ENCODE assay signal across 8 cellular contexts in genomic region chr12:26939192-26939832, GRCh38. TPM values are rescaled to one million over a fixed set of nuclear protein-coding genes. Genes with fewer than 3 reads are reported as not detected.
A peak's percentile ranks its signal among the peaks of the same experiment; 100 is the strongest.
DNase-seq lines count a peak whose midpoint lies in the region; ATAC-seq and TF ChIP-seq lines count a peak whose summit lies in the region.

No MANE protein-coding gene starts in this region.

- 18% methylated on average over 9 of the region's 9 CpGs for WGBS in hepatocyte (ENCODE audit: low lambda C conversion rate, missing lambda C conversion rate)
- WGBS in spleen, 5 donors: 1 to 4% (median 2%) methylated on average over 9 of the region's 9 CpGs

- no peak for TF ChIP-seq CTCF in BJ (IDR thresholded peaks at IDR 0.05; ENCODE audit: insufficient read depth, low read depth, low read length)
- no peak for TF ChIP-seq CTCF in HCT116 (IDR thresholded peaks at IDR 0.05 in 2 of 3, conservative IDR thresholded peaks at IDR 0.05 in 1 of 3; ENCODE audit: borderline replicate concordance in 1 of 3, insufficient read depth in 1 of 3, low read depth in 2 of 3, low read length in 2 of 3)
- no peak for TF ChIP-seq CTCF in activated B cell treated with CpG ODN at 0.5 μM for 24 hours (IDR thresholded peaks at IDR 0.05)
- TF ChIP-seq CTCF in hepatocyte (IDR thresholded peaks at IDR 0.05; ENCODE audit: poor library complexity): no peak
- TF ChIP-seq CTCF in spleen (IDR thresholded peaks at IDR 0.05 in 8 of 11, conservative IDR thresholded peaks at IDR 0.05 in 3 of 11): no peak

- POLR2A ChIA-PET in BJ (lab: Charles Lee): no interaction called here
- POLR2A ChIA-PET in HCT116 (lab: Charles Lee): no interaction called here
- POLR2A ChIA-PET in activated B cell treated with CpG ODN at 0.5 μM for 24 hours (lab: Charles Lee): interaction anchor here (0.6 to 1.4 kb wide), 4 partner anchors 10 to 107 kb away, joined by 3 to 5 read pairs (median 4); partner anchors contain the start of gene MED21

- TF ChIP-seq POLR2A in HCT116 (IDR thresholded peaks at IDR 0.05; ENCODE audit: borderline replicate concordance, extremely low read depth, insufficient read depth, insufficient read length) (no peak), spleen (IDR thresholded peaks at IDR 0.05) (no peak)

- H3K79me2 ChIP-seq in HCT116 (ENCODE audit: insufficient read depth, low read length) (peaks cover 94% of the 10 kb centered on the region), hepatocyte (peaks cover 84% of the 10 kb centered on the region)

- peak overlapping the region; percentile 99 for H3K27ac Mint-ChIP-seq in activated B cell treated with CpG ODN at 0.5 μM for 24 hours

- DNase-seq in BJ (ENCODE audit: low read depth) (no peak), HCT116 (ENCODE audit: low read depth, low spot score) (no peak), activated B cell treated with CpG ODN at 0.5 μM for 24 hours (no peak), hepatocyte (ENCODE audit: low spot score) (no peak), spleen (no peak), AG20443 (ENCODE audit: low spot score) (no peak)

- H3K36me3 Mint-ChIP-seq in activated B cell treated with CpG ODN at 0.5 μM for 24 hours (ENCODE audit: low read depth): peaks cover 30% of the 10 kb centered on the region

- ATAC-seq in HCT116 (no peak), activated B cell treated with CpG ODN at 0.5 μM for 24 hours (ENCODE audit: low read depth) (no peak), GM21723 (IDR thresholded peaks at IDR 0.05; ENCODE audit: unreplicated experiment) (no peak), GM18517 (IDR thresholded peaks at IDR 0.05; ENCODE audit: unreplicated experiment) (no peak)

- CTCF ChIA-PET in BJ (lab: Yijun Ruan, JAX) (interaction anchor here (1.0 kb wide), 1 partner anchor 76 kb away, joined by 4 read pairs; no protein-coding TSS in a partner anchor), HCT116 (lab: Charles Lee) (no interaction called here), activated B cell treated with CpG ODN at 0.5 μM for 24 hours (lab: Charles Lee) (no interaction called here)

- H3K9ac ChIP-seq in HCT116 (ENCODE audit: low read length): peak overlapping the region; percentile 98

- H2AFZ ChIP-seq in HCT116 (ENCODE audit: low read depth, low read length, poor library complexity, severe bottlenecking) (no peak overlapping the region), hepatocyte (peak overlapping the region; percentile 60)

- H3K27ac ChIP-seq in HCT116 (ENCODE audit: low read depth, low read length) (peak overlapping the region; percentile 77), hepatocyte (peak overlapping the region; percentile 96), spleen (peak overlapping the region; percentile 89 to 98 (median 96))

- TSS peak; percentile 46 for BruUV-seq in HCT116 (replicated peaks; lab: Mats Ljungman, UMichigan)

- H3K9me3 Mint-ChIP-seq in activated B cell treated with CpG ODN at 0.5 μM for 24 hours: no peaks in the 10 kb centered on the region

- H3K9me3 ChIP-seq in HCT116 (ENCODE audit: control insufficient read depth in 1 of 2, insufficient read depth in 1 of 2, low read depth in 1 of 2, low read length in 2 of 2): no peaks in the 10 kb centered on the region
- H3K9me3 ChIP-seq in hepatocyte (ENCODE audit: low read depth): no peaks in the 10 kb centered on the region
- no peaks in the 10 kb centered on the region for H3K9me3 ChIP-seq in spleen

- RAD21 ChIA-PET in HCT116 (lab: Charles Lee; ENCODE audit: low non-redundant PET in 1 of 2, low total read pairs in 2 of 2, uncharacterized antibody in 2 of 2, unreplicated experiment in 2 of 2): no interaction called here

- H3K36me3 ChIP-seq in BJ (ENCODE audit: control insufficient read depth, insufficient read depth, low read length) (no peaks in the 10 kb centered on the region), HCT116 (ENCODE audit: control insufficient read depth in 1 of 2, insufficient read depth in 2 of 2, low read length in 2 of 2) (peaks cover 0 to 9% of the 10 kb centered on the region in 2 experiments; a peak in 2 of 4 replicates), hepatocyte (replicated peaks; ENCODE audit: insufficient read depth, low read depth) (no peaks in the 10 kb centered on the region), spleen (peaks cover 0 to 6% (median 0%) of the 10 kb centered on the region in 6 donors)

- peaks cover 11% of the 10 kb centered on the region; the same call in 1 of the 2 replicates for H4K20me1 ChIP-seq in HCT116 (ENCODE audit: insufficient read depth)
- H4K20me1 ChIP-seq in hepatocyte (ENCODE audit: insufficient read depth, poor library complexity, severe bottlenecking): peaks cover 16% of the 10 kb centered on the region

- H3K4me1 ChIP-seq in HCT116 (ENCODE audit: control insufficient read depth in 1 of 2, insufficient read depth in 2 of 2, low read length in 2 of 2): peaks cover 3 to 26% of the 10 kb centered on the region in 2 experiments
- peaks cover 20% of the 10 kb centered on the region for H3K4me1 ChIP-seq in hepatocyte (ENCODE audit: insufficient read depth)
- H3K4me1 ChIP-seq in spleen: peaks cover 42 to 89% (median 74%) of the 10 kb centered on the region in 6 donors

- H3K4me3 ChIP-seq in BJ (ENCODE audit: low read depth, low read length) (peak overlapping the region; percentile 88), HCT116 (replicated peaks in 1 of 2; ENCODE audit: low read depth in 1 of 2, low read length in 2 of 2) (peak overlapping the region; percentile 71 to 98), hepatocyte (peak overlapping the region; percentile 56), spleen (peak overlapping the region; percentile 74 to 91 (median 82))

- H3K4me1 Mint-ChIP-seq in activated B cell treated with CpG ODN at 0.5 μM for 24 hours: peaks cover 80% of the 10 kb centered on the region

- H3K9me2 ChIP-seq in HCT116 (ENCODE audit: insufficient read depth): no peaks in the 10 kb centered on the region
- H3K9me2 ChIP-seq in hepatocyte (replicated peaks; ENCODE audit: insufficient read depth): no peaks in the 10 kb centered on the region

- H3K27me3 ChIP-seq in BJ (ENCODE audit: control insufficient read depth, insufficient read depth, low read length) (no peaks in the 10 kb centered on the region), HCT116 (ENCODE audit: insufficient read depth, low read length) (no peaks in the 10 kb centered on the region), hepatocyte (no peaks in the 10 kb centered on the region), spleen (replicated peaks in 1 of 7) (no peaks in the 10 kb centered on the region)

- H3K4me2 ChIP-seq in HCT116 (ENCODE audit: low read length): peak overlapping the region; percentile 85
- H3K4me2 ChIP-seq in hepatocyte: peak overlapping the region; percentile 89

- H3K4me3 Mint-ChIP-seq in activated B cell treated with CpG ODN at 0.5 μM for 24 hours: peak overlapping the region; percentile 99

- no peak for TF ChIP-seq RAD21 in HCT116 (IDR thresholded peaks at IDR 0.05; ENCODE audit: low read depth)

- intact Hi-C loops in HCT116 (cut with micrococcal nuclease) (loop anchor here (5.0 kb wide), 1 partner anchor 73 kb away; the partner anchor contains the start of gene TM7SF3), activated B cell treated with CpG ODN at 0.5 μM for 24 hours (cut with micrococcal nuclease) (loop anchor here (2.0 to 10.0 kb wide), 6 partner anchors 92 to 783 kb away; partner anchors contain the start of gene STK38L), spleen (cut with DNase I; ENCODE audit: low total_unique reads) (loop anchor here (10.0 kb wide), 1 partner anchor 85 kb away; no protein-coding TSS in a partner anchor)

- no peaks in the 10 kb centered on the region for H3K27me3 Mint-ChIP-seq in activated B cell treated with CpG ODN at 0.5 μM for 24 hours

TF ChIP-seq in HCT116, 20 proteins besides CTCF, POLR2A, EP300 and RAD21 (continues in another document):
- TF ChIP-seq ZFX (IDR thresholded peaks at IDR 0.05) (no peak), ELF1 (IDR thresholded peaks at IDR 0.05; ENCODE audit: borderline replicate concordance, low read depth) (no peak), ZBTB33 (IDR thresholded peaks at IDR 0.05; ENCODE audit: extremely low read depth, insufficient replicate concordance, low read length) (no peak), CBX3 (IDR thresholded peaks at IDR 0.05; ENCODE audit: low read depth) (no peak), MAX (IDR thresholded peaks at IDR 0.05) (no peak), ZNF274 (IDR thresholded peaks at IDR 0.05; ENCODE audit: low read depth, low read length) (no peak), EZH2phosphoT487 (IDR thresholded peaks at IDR 0.05; ENCODE audit: borderline replicate concordance) (no peak), FOSL1 (IDR thresholded peaks at IDR 0.05; ENCODE audit: low read depth) (no peak)

RNA-seq across cellular contexts. Expression of gene FGFR1OP2, which starts 1.0 kb away (rescaled TPM):
- polyA plus RNA-seq in BJ (2011; rRNA removed) (16.1 and 36.3 TPM in 2 replicates), hepatocyte (22.3 and 24.1 TPM in 2 replicates), spleen (10 to 100 TPM; 27.2 to 41.8 (median 28.0) TPM)
- 12.1 and 12.5 TPM in 2 replicates for polyA minus RNA-seq in BJ (2011; rRNA and poly(A)+ RNA removed)
- total RNA-seq in HCT116 (2021; ENCODE audit: unreplicated experiment) (29.6 TPM), activated B cell treated with CpG ODN at 0.5 μM for 24 hours (42.7 and 45.0 TPM in 2 replicates), hepatocyte (43.7 and 56.4 TPM in 2 replicates), spleen (100 to 1,000 TPM in 2 of 7 donors, 10 to 100 TPM in 5; 62.2 to 142 (median 77.2) TPM)
- 16.3 and 18.1 TPM in 2 replicates for polyA plus RNA-seq in HCT116 (2012)

RNA-seq across cellular contexts. Expression of gene INTS13, which starts 1.5 kb away (rescaled TPM):
- 11.4 and 25.9 TPM in 2 replicates for polyA plus RNA-seq in BJ (2011; rRNA removed)
- 37.0 and 81.4 TPM in 2 replicates for polyA minus RNA-seq in BJ (2011; rRNA and poly(A)+ RNA removed)
- total RNA-seq in HCT116 (2021; ENCODE audit: unreplicated experiment): 50.5 TPM
- 32.3 and 32.6 TPM in 2 replicates for polyA plus RNA-seq in HCT116 (2012)
- 25.0 and 25.2 TPM in 2 replicates for total RNA-seq in activated B cell treated with CpG ODN at 0.5 μM for 24 hours
- total RNA-seq in hepatocyte: 24.6 and 40.4 TPM in 2 replicates
- polyA plus RNA-seq in hepatocyte: 12.6 and 13.8 TPM in 2 replicates
- 10 to 100 TPM; 16.4 to 30.0 (median 21.2) TPM for total RNA-seq in spleen
- polyA plus RNA-seq in spleen: 10 to 100 TPM; 27.9 to 31.1 (median 29.9) TPM
